ENCODE assay signal across 8 cellular contexts in the genomic region with DNA sequence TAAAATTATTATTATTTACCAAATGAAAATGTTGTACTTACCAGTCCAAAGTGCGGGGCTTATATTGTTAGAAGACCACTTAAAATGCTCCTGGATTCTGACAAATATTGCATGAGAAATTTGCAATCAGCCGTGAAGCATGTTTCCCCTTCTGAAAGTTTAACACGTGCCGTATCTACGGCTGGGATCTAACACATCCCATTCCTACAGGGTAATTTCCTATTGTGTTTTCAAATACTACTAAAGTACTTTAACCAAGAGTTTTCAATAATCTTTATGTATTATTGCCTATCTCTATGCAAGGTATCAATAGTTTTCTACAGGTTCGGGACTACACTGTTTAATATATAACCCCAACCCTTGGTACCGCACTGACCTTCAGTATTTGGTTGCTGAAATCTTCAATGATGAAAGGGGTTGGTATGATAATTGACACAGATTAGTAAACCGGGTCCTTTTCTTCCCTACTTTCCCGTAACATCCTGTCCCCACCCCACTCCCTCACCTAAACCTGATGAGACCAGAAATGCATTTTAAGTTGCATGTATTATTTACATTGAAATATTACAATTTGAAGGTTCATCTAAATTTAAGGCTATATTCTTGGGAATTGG. TPM values are rescaled to one million over a fixed set of nuclear protein-coding genes. Genes with fewer than 3 reads are reported as not detected.
A peak's percentile ranks its signal among the peaks of the same experiment; 100 is the strongest.
DNase-seq lines count a peak whose midpoint lies in the region; ATAC-seq and TF ChIP-seq lines count a peak whose summit lies in the region.

No MANE protein-coding gene starts in this region.

- peaks cover 11% of the 10 kb centered on the region for H3K4me1 ChIP-seq in lower lobe of right lung

- no peaks in the 10 kb centered on the region for H3K9me3 ChIP-seq in AG04450 (ENCODE audit: control insufficient read depth, insufficient read depth, low read length)
- H3K9me3 ChIP-seq in lower lobe of right lung = no peaks in the 10 kb centered on the region

- DNase-seq in AG04450 (ENCODE audit: low read depth, low spot score) = no peak
- no peak for DNase-seq in HL-60 (ENCODE audit: low read depth in 1 of 2, low spot score in 1 of 2)
- DNase-seq in astrocyte of the spinal cord (ENCODE audit: low read depth, low spot score) = no peak
- no peak for DNase-seq in lower lobe of right lung
- DNase-seq in AG08396 (ENCODE audit: low spot score) = no peak
- no peak for DNase-seq in D341Med (ENCODE audit: low spot score)
- no peak for DNase-seq in NCI-H187 treated with DMSO at 0.1 percent for 48 hours (lab: John Stamatoyannopoulos, UW)

- peak overlapping the region; percentile 31 for H3K27ac ChIP-seq in AG04450 (ENCODE audit: low read depth, low read length)
- peak overlapping the region; percentile 84 for H3K27ac ChIP-seq in HL-60 (replicated peaks)
- H3K27ac ChIP-seq in lower lobe of right lung = peak overlapping the region; percentile 74

- POLR2A ChIA-PET in AG04450 (lab: Yijun Ruan, JAX) = interaction anchor here (0.5 kb wide), 1 partner anchor 8 kb away, joined by 5 read pairs; no protein-coding TSS in a partner anchor

- H3K4me3 ChIP-seq in AG04450 (ENCODE audit: low read depth, low read length) = peak overlapping the region; percentile 69
- peak overlapping the region; percentile 29 for H3K4me3 ChIP-seq in HL-60 (replicated peaks; ENCODE audit: insufficient read depth, low read length)
- peak overlapping the region; percentile 67 for H3K4me3 ChIP-seq in astrocyte of the spinal cord (ENCODE audit: low read depth, low read length)
- H3K4me3 ChIP-seq in lower lobe of right lung = peak overlapping the region; percentile 55

- in situ Hi-C loops in astrocyte of the spinal cord (cut with HindIII; ENCODE audit: low sequenced_read_pairs) = no loop called here

- no peaks in the 10 kb centered on the region for H3K36me3 ChIP-seq in lower lobe of right lung

- ATAC-seq in lower lobe of right lung (no peak), GM21526 (IDR thresholded peaks at IDR 0.05; ENCODE audit: low FRiP score, unreplicated experiment) (no peak)

- intact Hi-C loops in lower lobe of right lung (cut with DNase I) = no loop called here

- H3K27me3 ChIP-seq in AG04450 (ENCODE audit: control insufficient read depth, insufficient read depth, low read length) (no peaks in the 10 kb centered on the region), HL-60 (ENCODE audit: insufficient read depth, poor library complexity, severe bottlenecking) (no peaks in the 10 kb centered on the region), lower lobe of right lung (ENCODE audit: low read depth) (no peaks in the 10 kb centered on the region)

- CTCF ChIA-PET in AG04450 (lab: Charles Lee) = interaction anchor here (0.7 kb wide), 1 partner anchor 357 kb away, joined by 6 read pairs; no protein-coding TSS in a partner anchor

- TF ChIP-seq CTCF in AG04450 (IDR thresholded peaks at IDR 0.05; ENCODE audit: low read depth, low read length) (no peak), HL-60 (IDR thresholded peaks at IDR 0.05; ENCODE audit: insufficient read depth, low read length) (no peak), astrocyte of the spinal cord (IDR thresholded peaks at IDR 0.05; ENCODE audit: low read depth, low read length) (no peak), lower lobe of right lung (IDR thresholded peaks at IDR 0.05) (no peak)

RNA-seq across cellular contexts. Expression of a gene that starts 0.8 kb away (rescaled TPM):
- 6.3 and 8.1 TPM in 2 replicates for polyA plus RNA-seq in AG04450 (2011; rRNA removed)
- 17.1 and 31.4 TPM in 2 replicates for polyA minus RNA-seq in AG04450 (2011; rRNA and poly(A)+ RNA removed)
- total RNA-seq in lower lobe of right lung = 23.8 TPM

Comparison
In these comparisons a context has a peak if more than half of its experiments do, and no peak if none do; other contexts are left out.
1. H3K27ac ChIP-seq: peak in every context shown above with its lines; median percentile 84 in HL-60; 74 in lower lobe of right lung; 31 in AG04450.